Comparison of ENCODE assay signal across 14 cellular contexts in the genomic region with DNA sequence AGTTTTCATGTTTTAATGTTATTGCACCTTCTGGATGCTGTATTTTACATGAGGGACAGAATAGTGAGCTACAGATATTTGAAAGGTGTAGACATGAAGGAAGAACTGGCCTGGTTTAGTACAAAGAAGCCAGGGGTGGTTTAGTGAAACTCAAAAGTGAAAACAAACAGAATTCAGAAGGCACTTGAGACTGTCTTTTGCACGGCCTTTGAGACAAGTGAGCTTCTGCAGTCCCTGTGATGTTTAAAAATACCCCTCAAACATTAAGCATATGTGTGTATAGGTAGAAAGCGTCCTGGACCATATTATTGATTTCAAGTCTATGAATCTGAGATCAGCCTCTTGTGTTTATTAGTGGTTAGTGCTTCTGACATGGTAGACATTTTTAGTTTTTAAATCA.
A peak's percentile ranks its signal among the peaks of the same experiment; 100 is the strongest.
DNase-seq lines count a peak whose midpoint lies in the region; ATAC-seq, FAIRE-seq and TF ChIP-seq lines count a peak whose summit lies in the region.
"Had no signal": no experiment of that assay in that cellular context is flagged by ENCODE, and none has a peak within 500 bp of the region (broad histone marks: within the 10 kb centered on the region; RNA-seq: fewer than 3 reads in every experiment).

No MANE protein-coding gene starts in this region.

- DNase-seq in GM12878 (ENCODE audit: low read depth, low spot score) (no peak), HK-2 (ENCODE audit: unreplicated experiment) (no peak), T-helper 9 cell (no peak), NCI-H1417 treated with DMSO at 0.1 percent for 48 hours (lab: John Stamatoyannopoulos, UW) (no peak)
- DNase-seq in NK-92 treated with Interleukin-12 subunit alpha and Interleukin-12 subunit beta, amount 100 ng/mL, for 24 hours (lab: John Stamatoyannopoulos, UW) = no peak
- DNase-seq: activated CD4-positive, alpha-beta T cell treated with anti-CD3 and anti-CD28 coated beads, Interleukin-2, amount 50 U/mL, for 48 hours; activated gamma-delta T cell treated with Interleukin-2 at 50 U/mL for 16 hours; C1 segment of cervical spinal cord; Kasumi-1; T1000 had no signal

- no peak for TF ChIP-seq RAD21 in GM12878 (IDR thresholded peaks at IDR 0.05; ENCODE audit: insufficient read depth, low read depth, low read length)

- 26% methylated on average over 2 of the region's 2 CpGs for WGBS in GM12878 (ENCODE audit: insufficient coverage, insufficient replicate concordance, low lambda C conversion rate, missing lambda C conversion rate)

- no TSS peak for BruUV-seq in GM12878 (replicated peaks; lab: Mats Ljungman, UMichigan)

- no peaks in the 10 kb centered on the region for H3K27me3 ChIP-seq in GM12878 (replicated peaks in 1 of 2; ENCODE audit: control insufficient read depth in 2 of 2, insufficient read depth in 2 of 2, low read length in 1 of 2)
- H3K27me3 ChIP-seq: suprapubic skin had no signal

- no peaks in the 10 kb centered on the region for H3K36me3 ChIP-seq in GM12878 (ENCODE audit: control insufficient read depth in 2 of 2, insufficient read depth in 2 of 2, low read length in 1 of 2)
- H3K36me3 ChIP-seq: suprapubic skin had no signal

- no peak for FAIRE-seq in GM12878 (lab: Jason Lieb, UNC)

- no peak for TF ChIP-seq POLR2A in GM12878 (IDR thresholded peaks at IDR 0.05; ENCODE audit: low read depth, low read length)

- no peaks in the 10 kb centered on the region for H4K20me1 ChIP-seq in GM12878 (ENCODE audit: control insufficient read depth, insufficient read depth)

- POLR2A ChIA-PET in GM12878 (lab: Charles Lee) = interaction anchor here (0.6 to 3.1 kb wide), 8 partner anchors 10 to 247 kb away, joined by 3 to 25 read pairs (median 6); no protein-coding TSS in a partner anchor

- H3K4me2 ChIP-seq in GM12878 (ENCODE audit: control insufficient read depth, insufficient read depth) = peak overlapping the region; percentile 85

- peak overlapping the region; percentile 43 for H2AFZ ChIP-seq in GM12878 (ENCODE audit: control insufficient read depth, low read depth, low read length)

- in situ Hi-C loops in GM12878 (cut with MboI) = no loop called here

- peak; percentile 64 for ATAC-seq in GM18517 (IDR thresholded peaks at IDR 0.05; ENCODE audit: unreplicated experiment)
- ATAC-seq in GM21447 (IDR thresholded peaks at IDR 0.05; ENCODE audit: unreplicated experiment) = peak; percentile 56
- peak; percentile 60 for ATAC-seq in HG03066 (IDR thresholded peaks at IDR 0.05; ENCODE audit: low read depth, unreplicated experiment)
- ATAC-seq in GM12878 = peak; percentile 65

- no peak for TF ChIP-seq EP300 in GM12878 (IDR thresholded peaks at IDR 0.05; ENCODE audit: borderline replicate concordance in 1 of 2, control insufficient read depth in 1 of 2, low read depth in 2 of 2, low read length in 2 of 2)

- peak overlapping the region; percentile 52; the same call in 1 of the 2 replicates for H3K4me3 ChIP-seq in GM12878
- H3K4me3 ChIP-seq: suprapubic skin had no signal

- CTCF ChIA-PET in GM12878 (lab: Yijun Ruan, JAX) = interaction anchor here (0.6 to 12.9 kb wide), 14 partner anchors 8 to 318 kb away, joined by 3 to 183 read pairs (median 4); no protein-coding TSS in a partner anchor

- H3K79me2 ChIP-seq in GM12878 (ENCODE audit: control insufficient read depth, insufficient read depth, low read length) = peaks cover 64% of the 10 kb centered on the region

- intact Hi-C loops in GM12878 (cut with micrococcal nuclease; ENCODE audit: unreplicated experiment) = no loop called here

- no peaks in the 10 kb centered on the region for H3K9me3 ChIP-seq in GM12878 (replicated peaks; ENCODE audit: control insufficient read depth, insufficient read depth, low read length)
- H3K9me3 ChIP-seq: suprapubic skin had no signal

- no peaks in the 10 kb centered on the region for H3K4me1 ChIP-seq in GM12878 (ENCODE audit: control insufficient read depth, insufficient read depth, low read length)
- H3K4me1 ChIP-seq: suprapubic skin had no signal

- RAD21 ChIA-PET in GM12878 (lab: Charles Lee; ENCODE audit: unreplicated experiment) = interaction anchor here (0.7 to 3.5 kb wide), 15 partner anchors 10 to 320 kb away, joined by 3 to 41 read pairs (median 8); no protein-coding TSS in a partner anchor

- no peak overlapping the region for H3K9ac ChIP-seq in GM12878 (ENCODE audit: control insufficient read depth, insufficient read depth, low read length)

- TF ChIP-seq CTCF in GM12878 (IDR thresholded peaks at IDR 0.05 in 2 of 3, conservative IDR thresholded peaks at IDR 0.05 in 1 of 3; ENCODE audit: control insufficient read depth in 2 of 3, extremely low read depth in 1 of 3, insufficient read depth in 1 of 3, low read depth in 3 of 3, low read length in 3 of 3) = no peak

- H3K27ac ChIP-seq in GM12878 (ENCODE audit: control insufficient read depth, insufficient read depth) = peak overlapping the region; percentile 51; the same call in 1 of the 2 replicates
- H3K27ac ChIP-seq: suprapubic skin had no signal

- SMC1A ChIA-PET in GM12878 (lab: Charles Lee; ENCODE audit: uncharacterized antibody, unreplicated experiment) = interaction anchor here (0.6 to 11.4 kb wide), 20 partner anchors 7 to 1126 kb away, joined by 3 to 181 read pairs (median 7); no protein-coding TSS in a partner anchor

TF ChIP-seq in GM12878, 131 proteins besides CTCF, POLR2A, EP300 and RAD21:
- TF ChIP-seq, protein P1, sequence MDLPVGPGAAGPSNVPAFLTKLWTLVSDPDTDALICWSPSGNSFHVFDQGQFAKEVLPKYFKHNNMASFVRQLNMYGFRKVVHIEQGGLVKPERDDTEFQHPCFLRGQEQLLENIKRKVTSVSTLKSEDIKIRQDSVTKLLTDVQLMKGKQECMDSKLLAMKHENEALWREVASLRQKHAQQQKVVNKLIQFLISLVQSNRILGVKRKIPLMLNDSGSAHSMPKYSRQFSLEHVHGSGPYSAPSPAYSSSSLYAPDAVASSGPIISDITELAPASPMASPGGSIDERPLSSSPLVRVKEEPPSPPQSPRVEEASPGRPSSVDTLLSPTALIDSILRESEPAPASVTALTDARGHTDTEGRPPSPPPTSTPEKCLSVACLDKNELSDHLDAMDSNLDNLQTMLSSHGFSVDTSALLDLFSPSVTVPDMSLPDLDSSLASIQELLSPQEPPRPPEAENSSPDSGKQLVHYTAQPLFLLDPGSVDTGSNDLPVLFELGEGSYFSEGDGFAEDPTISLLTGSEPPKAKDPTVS (IDR thresholded peaks at IDR 0.05; ENCODE audit: low read depth, low read length) = no peak
- TF ChIP-seq SIX5 (IDR thresholded peaks at IDR 0.05; ENCODE audit: low read depth, low read length, severe bottlenecking) (no peak), SUZ12 (IDR thresholded peaks at IDR 0.05; ENCODE audit: unreplicated experiment) (no peak), RELA (IDR thresholded peaks at IDR 0.05; ENCODE audit: borderline replicate concordance, partially characterized antibody) (no peak), CREM (IDR thresholded peaks at IDR 0.05; ENCODE audit: low read depth) (no peak), RAD51 (IDR thresholded peaks at IDR 0.05) (no peak), CEBPB (IDR thresholded peaks at IDR 0.05; ENCODE audit: borderline replicate concordance in 1 of 2, low read depth in 2 of 2, low read length in 2 of 2) (no peak), MEF2A (IDR thresholded peaks at IDR 0.05; ENCODE audit: insufficient read depth, low read depth, low read length) (no peak), LARP7 (IDR thresholded peaks at IDR 0.05) (no peak), ESRRA (IDR thresholded peaks at IDR 0.05; ENCODE audit: low read length) (no peak), PAX8 (IDR thresholded peaks at IDR 0.05) (no peak), IRF4 (IDR thresholded peaks at IDR 0.05; ENCODE audit: low read depth, low read length) (no peak), HCFC1 (IDR thresholded peaks at IDR 0.05; ENCODE audit: low read length) (no peak)
- TF ChIP-seq, protein P2, sequence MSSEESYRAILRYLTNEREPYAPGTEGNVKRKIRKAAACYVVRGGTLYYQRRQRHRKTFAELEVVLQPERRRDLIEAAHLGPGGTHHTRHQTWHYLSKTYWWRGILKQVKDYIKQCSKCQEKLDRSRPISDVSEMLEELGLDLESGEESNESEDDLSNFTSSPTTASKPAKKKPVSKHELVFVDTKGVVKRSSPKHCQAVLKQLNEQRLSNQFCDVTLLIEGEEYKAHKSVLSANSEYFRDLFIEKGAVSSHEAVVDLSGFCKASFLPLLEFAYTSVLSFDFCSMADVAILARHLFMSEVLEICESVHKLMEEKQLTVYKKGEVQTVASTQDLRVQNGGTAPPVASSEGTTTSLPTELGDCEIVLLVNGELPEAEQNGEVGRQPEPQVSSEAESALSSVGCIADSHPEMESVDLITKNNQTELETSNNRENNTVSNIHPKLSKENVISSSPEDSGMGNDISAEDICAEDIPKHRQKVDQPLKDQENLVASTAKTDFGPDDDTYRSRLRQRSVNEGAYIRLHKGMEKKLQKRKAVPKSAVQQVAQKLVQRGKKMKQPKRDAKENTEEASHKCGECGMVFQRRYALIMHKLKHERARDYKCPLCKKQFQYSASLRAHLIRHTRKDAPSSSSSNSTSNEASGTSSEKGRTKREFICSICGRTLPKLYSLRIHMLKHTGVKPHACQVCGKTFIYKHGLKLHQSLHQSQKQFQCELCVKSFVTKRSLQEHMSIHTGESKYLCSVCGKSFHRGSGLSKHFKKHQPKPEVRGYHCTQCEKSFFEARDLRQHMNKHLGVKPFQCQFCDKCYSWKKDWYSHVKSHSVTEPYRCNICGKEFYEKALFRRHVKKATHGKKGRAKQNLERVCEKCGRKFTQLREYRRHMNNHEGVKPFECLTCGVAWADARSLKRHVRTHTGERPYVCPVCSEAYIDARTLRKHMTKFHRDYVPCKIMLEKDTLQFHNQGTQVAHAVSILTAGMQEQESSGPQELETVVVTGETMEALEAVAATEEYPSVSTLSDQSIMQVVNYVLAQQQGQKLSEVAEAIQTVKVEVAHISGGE (CRISPR knock-in tag; IDR thresholded peaks at IDR 0.05) = no peak
- TF ChIP-seq, protein P3, sequence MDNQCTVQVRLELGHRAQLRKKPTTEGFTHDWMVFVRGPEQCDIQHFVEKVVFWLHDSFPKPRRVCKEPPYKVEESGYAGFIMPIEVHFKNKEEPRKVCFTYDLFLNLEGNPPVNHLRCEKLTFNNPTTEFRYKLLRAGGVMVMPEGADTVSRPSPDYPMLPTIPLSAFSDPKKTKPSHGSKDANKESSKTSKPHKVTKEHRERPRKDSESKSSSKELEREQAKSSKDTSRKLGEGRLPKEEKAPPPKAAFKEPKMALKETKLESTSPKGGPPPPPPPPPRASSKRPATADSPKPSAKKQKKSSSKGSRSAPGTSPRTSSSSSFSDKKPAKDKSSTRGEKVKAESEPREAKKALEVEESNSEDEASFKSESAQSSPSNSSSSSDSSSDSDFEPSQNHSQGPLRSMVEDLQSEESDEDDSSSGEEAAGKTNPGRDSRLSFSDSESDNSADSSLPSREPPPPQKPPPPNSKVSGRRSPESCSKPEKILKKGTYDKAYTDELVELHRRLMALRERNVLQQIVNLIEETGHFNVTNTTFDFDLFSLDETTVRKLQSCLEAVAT (IDR thresholded peaks at IDR 0.05) = no peak
